In genomic region chr22:17368727-17369552, GRCh38 we compare ENCODE assay signal across 8 cellular contexts. TPM values are rescaled to one million over a fixed set of nuclear protein-coding genes. Genes with fewer than 3 reads are reported as not detected.
DNase-seq lines count a peak whose midpoint lies in the region; ATAC-seq and TF ChIP-seq lines count a peak whose summit lies in the region.

CECR2 (plus strand) TSS chr22:17369460; CDS start chr22:17369784, 324 bp downstream.

- no peak for TF ChIP-seq CTCF in tibial artery (IDR thresholded peaks at IDR 0.05)

- H3K9me3 ChIP-seq in HUES6 (ENCODE audit: control insufficient read depth, insufficient read depth, low read depth, low read length) (no peaks in the 10 kb centered on the region), ectodermal cell (ENCODE audit: control insufficient read depth, low read length) (no peaks in the 10 kb centered on the region), mesodermal cell (ENCODE audit: control insufficient read depth, low read length) (no peaks in the 10 kb centered on the region), tibial artery (no peaks in the 10 kb centered on the region)

- peak within 1 kb of the TSS; percentile 95 for H3K9ac ChIP-seq in HUES6 (ENCODE audit: low read length)

- intact Hi-C loops in tibial artery (cut with DNase I; ENCODE audit: low total_unique reads): no loop called here

- no peaks in the 10 kb centered on the region for H3K27me3 ChIP-seq in HUES6 (ENCODE audit: control insufficient read depth, insufficient read depth, low read length)
- no peaks in the 10 kb centered on the region for H3K27me3 ChIP-seq in ectodermal cell (ENCODE audit: control insufficient read depth, insufficient read depth, low read length, poor library complexity, severe bottlenecking)
- peaks cover 0 to 78% of the 10 kb centered on the region in 2 donors for H3K27me3 ChIP-seq in tibial artery

- WGBS in ectodermal cell, 2 experiments: 0% methylated on average over 67 to 69 of the region's 69 CpGs
- 0% methylated on average over 30 to 42 of the region's 69 CpGs for WGBS in mesodermal cell (ENCODE audit: insufficient coverage in 2 of 2), 2 experiments

- DNase-seq in C1 segment of cervical spinal cord (lab: John Stamatoyannopoulos, UW) (peak in 13 of 14 donors; percentile 63 to 90 (median 81)), SHP77 (lab: John Stamatoyannopoulos, UW) (peak; percentile 62 to 66), tibial artery (no peak), COLO668 (lab: John Stamatoyannopoulos, UW; ENCODE audit: unreplicated experiment) (no peak)

- H3K4me3 ChIP-seq in HUES6 (ENCODE audit: low read depth, low read length) (peak within 1 kb of the TSS; percentile 83), ectodermal cell (ENCODE audit: insufficient read depth, low read depth, low read length) (peak within 1 kb of the TSS; percentile 97), mesodermal cell (ENCODE audit: extremely low read depth, insufficient read depth, low read length, poor library complexity, severe bottlenecking) (peak within 1 kb of the TSS; percentile 93), tibial artery (peak within 1 kb of the TSS; percentile 29 to 51)

- no peaks in the 10 kb centered on the region for H3K36me3 ChIP-seq in HUES6 (ENCODE audit: control insufficient read depth, insufficient read depth, low read length)
- H3K36me3 ChIP-seq in ectodermal cell (ENCODE audit: control insufficient read depth, insufficient read depth, low read length): no peaks in the 10 kb centered on the region
- no peaks in the 10 kb centered on the region for H3K36me3 ChIP-seq in mesodermal cell (ENCODE audit: control insufficient read depth, insufficient read depth, low read length)
- H3K36me3 ChIP-seq in tibial artery: no peaks in the 10 kb centered on the region

- ATAC-seq in GM18517 (IDR thresholded peaks at IDR 0.05; ENCODE audit: unreplicated experiment): no peak

- peak within 1 kb of the TSS; percentile 99 for H3K27ac ChIP-seq in HUES6 (ENCODE audit: low read depth, low read length)
- peak within 1 kb of the TSS; percentile 99 for H3K27ac ChIP-seq in ectodermal cell (ENCODE audit: insufficient read depth, low read depth, low read length, poor library complexity, severe bottlenecking)
- H3K27ac ChIP-seq in mesodermal cell (ENCODE audit: low read depth, low read length, severe bottlenecking): peak within 1 kb of the TSS; percentile 99
- H3K27ac ChIP-seq in tibial artery: no peak within 1 kb of the TSS

- peaks cover 31% of the 10 kb centered on the region for H3K4me1 ChIP-seq in HUES6 (ENCODE audit: control insufficient read depth, insufficient read depth, low read length)
- peaks cover 26% of the 10 kb centered on the region for H3K4me1 ChIP-seq in ectodermal cell (ENCODE audit: control insufficient read depth, insufficient read depth, low read length)
- H3K4me1 ChIP-seq in mesodermal cell (ENCODE audit: control insufficient read depth, insufficient read depth, low read length, poor library complexity, severe bottlenecking): peaks cover 7% of the 10 kb centered on the region
- peaks cover 0 to 26% (median 22%) of the 10 kb centered on the region in 4 donors for H3K4me1 ChIP-seq in tibial artery

RNA-seq across cellular contexts. Expression of gene CECR2, which starts in this region (rescaled TPM):
- 53.1 TPM for polyA plus RNA-seq in ectodermal cell (2013, experiment 1 of 4)
- polyA plus RNA-seq in ectodermal cell (2013, experiment 2 of 4): 72.9 TPM
- polyA plus RNA-seq in ectodermal cell (2013, experiment 3 of 4): 42.7 TPM
- polyA plus RNA-seq in ectodermal cell (2013, experiment 4 of 4): 48.1 TPM
- 21.9 TPM for polyA plus RNA-seq in mesodermal cell (2013, experiment 1 of 2)
- polyA plus RNA-seq in mesodermal cell (2013, experiment 2 of 2): 17.0 TPM

Comparison
In these comparisons a context has a peak if more than half of its experiments do, and no peak if none do; other contexts are left out.
1. DNase-seq: peak in C1 segment of cervical spinal cord (13 of 14) and SHP77 (2 of 2); none in tibial artery (0 of 2) and COLO668 (single experiment).
2. H3K27ac ChIP-seq: peak in HUES6 (single experiment), ectodermal cell (single experiment) and mesodermal cell (single experiment); none in tibial artery (0 of 2).
3. H3K4me3 ChIP-seq: peak in every context shown above with its lines; median percentile 97 in ectodermal cell; 93 in mesodermal cell; 83 in HUES6; 40 in tibial artery.